1 cellular context compared by ENCODE assay signal in the genomic region with DNA sequence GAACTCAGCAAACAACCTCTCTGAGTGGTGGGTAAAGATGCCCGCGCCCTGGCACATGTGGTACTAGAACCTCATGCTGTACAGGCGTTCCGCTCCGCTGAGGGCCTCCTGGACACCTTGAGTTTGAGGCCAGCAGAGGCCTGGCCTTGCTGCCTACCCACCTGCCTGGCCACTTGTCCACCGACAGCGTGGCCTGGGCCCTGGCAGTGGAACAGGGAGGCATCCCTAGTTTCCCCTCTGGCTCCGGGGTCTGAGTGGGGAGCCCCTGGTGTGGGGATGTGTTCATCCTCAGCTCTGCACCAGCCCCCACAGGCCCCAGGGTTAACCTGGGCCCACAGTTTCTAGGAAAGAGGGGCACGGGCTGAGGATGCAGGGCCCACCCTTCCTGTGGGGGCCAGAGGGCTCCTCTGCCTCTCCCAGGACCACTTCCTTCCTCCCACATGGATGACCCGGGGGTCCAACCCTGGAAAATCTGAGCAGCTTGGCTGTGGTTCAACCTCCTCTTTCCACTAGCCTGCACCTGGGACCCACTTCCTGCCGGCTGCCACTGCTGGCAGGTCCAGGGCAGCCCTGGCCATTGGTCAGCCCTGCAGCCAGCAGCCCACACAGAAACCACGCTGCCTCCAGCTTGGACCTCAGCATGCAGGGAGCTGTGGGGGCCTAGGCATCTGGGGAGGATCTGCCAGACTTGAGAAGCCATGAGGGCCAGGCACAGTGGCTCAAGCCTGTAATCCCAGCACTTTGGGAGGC.
TF ChIP-seq lines count a peak whose summit lies in the region.

No MANE protein-coding gene starts in this region.

TF ChIP-seq in HepG2, 621 proteins besides CTCF, POLR2A, EP300 and RAD21:
- TF ChIP-seq, protein P1, sequence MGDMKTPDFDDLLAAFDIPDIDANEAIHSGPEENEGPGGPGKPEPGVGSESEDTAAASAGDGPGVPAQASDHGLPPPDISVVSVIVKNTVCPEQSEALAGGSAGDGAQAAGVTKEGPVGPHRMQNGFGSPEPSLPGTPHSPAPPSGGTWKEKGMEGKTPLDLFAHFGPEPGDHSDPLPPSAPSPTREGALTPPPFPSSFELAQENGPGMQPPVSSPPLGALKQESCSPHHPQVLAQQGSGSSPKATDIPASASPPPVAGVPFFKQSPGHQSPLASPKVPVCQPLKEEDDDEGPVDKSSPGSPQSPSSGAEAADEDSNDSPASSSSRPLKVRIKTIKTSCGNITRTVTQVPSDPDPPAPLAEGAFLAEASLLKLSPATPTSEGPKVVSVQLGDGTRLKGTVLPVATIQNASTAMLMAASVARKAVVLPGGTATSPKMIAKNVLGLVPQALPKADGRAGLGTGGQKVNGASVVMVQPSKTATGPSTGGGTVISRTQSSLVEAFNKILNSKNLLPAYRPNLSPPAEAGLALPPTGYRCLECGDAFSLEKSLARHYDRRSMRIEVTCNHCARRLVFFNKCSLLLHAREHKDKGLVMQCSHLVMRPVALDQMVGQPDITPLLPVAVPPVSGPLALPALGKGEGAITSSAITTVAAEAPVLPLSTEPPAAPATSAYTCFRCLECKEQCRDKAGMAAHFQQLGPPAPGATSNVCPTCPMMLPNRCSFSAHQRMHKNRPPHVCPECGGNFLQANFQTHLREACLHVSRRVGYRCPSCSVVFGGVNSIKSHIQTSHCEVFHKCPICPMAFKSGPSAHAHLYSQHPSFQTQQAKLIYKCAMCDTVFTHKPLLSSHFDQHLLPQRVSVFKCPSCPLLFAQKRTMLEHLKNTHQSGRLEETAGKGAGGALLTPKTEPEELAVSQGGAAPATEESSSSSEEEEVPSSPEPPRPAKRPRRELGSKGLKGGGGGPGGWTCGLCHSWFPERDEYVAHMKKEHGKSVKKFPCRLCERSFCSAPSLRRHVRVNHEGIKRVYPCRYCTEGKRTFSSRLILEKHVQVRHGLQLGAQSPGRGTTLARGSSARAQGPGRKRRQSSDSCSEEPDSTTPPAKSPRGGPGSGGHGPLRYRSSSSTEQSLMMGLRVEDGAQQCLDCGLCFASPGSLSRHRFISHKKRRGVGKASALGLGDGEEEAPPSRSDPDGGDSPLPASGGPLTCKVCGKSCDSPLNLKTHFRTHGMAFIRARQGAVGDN (CRISPR knock-in tag; IDR thresholded peaks at IDR 0.05) = peak; percentile 40
- TF ChIP-seq ZKSCAN1 (IDR thresholded peaks at IDR 0.05; ENCODE audit: low read length) = no peak
